Comparison of ENCODE assay signal across 10 cellular contexts in the genomic region with DNA sequence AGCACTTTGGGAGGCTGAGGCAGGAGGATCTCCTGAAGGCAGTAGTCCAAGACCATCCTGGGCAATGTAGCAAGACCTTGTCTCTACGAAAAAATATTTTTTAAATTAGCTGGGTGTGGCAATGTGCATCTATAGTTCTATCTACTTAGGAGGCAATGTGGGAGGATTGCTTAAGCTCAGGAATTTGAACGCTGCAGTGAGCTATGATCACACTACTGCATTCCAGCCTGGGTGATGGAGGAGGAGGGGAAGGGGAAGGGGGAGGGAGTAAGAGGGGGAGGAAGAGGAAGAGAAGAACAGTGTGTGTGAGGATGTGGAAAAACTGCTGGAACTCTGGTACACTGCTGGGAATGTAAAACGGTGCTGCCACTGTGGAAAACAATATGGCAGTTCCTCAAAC. TPM values are rescaled to one million over a fixed set of nuclear protein-coding genes. Genes with fewer than 3 reads are reported as not detected.
DNase-seq lines count a peak whose midpoint lies in the region; ATAC-seq and TF ChIP-seq lines count a peak whose summit lies in the region.
"Had no signal": no experiment of that assay in that cellular context is flagged by ENCODE, and none has a peak within 500 bp of the region (broad histone marks: within the 10 kb centered on the region; RNA-seq: fewer than 3 reads in every experiment).

No MANE protein-coding gene starts in this region.

- no peak overlapping the region for H2AFZ ChIP-seq in ACC112 (ENCODE audit: low read length, unreplicated experiment)

- H3K36me3 Mint-ChIP-seq in activated T-helper 17 cell treated with anti-CD3 and anti-CD28 coated beads, Interleukin-2, amount 50 U/mL, for 72 hours (ENCODE audit: low read depth) = peaks cover 16% of the 10 kb centered on the region

- intact Hi-C loops in esophagus muscularis mucosa (cut with DNase I) = no loop called here

- H3K27ac ChIP-seq in ACC112 (ENCODE audit: low read depth, low read length) = 0 out of 2 replicates have a peak overlapping the region, but pooled peaks have one; percentile 39
- H3K27ac ChIP-seq in esophagus muscularis mucosa (replicated peaks in 1 of 4) = peak overlapping the region; percentile 71 to 79 (median 76)
- H3K27ac ChIP-seq: dorsolateral prefrontal cortex had no signal

- 14% methylated on average over 3 of the region's 3 CpGs for WGBS in esophagus muscularis mucosa

- no peak for TF ChIP-seq EP300 in esophagus muscularis mucosa (IDR thresholded peaks at IDR 0.05)

- H3K27me3 ChIP-seq in ACC112 (ENCODE audit: insufficient read depth, low read length) (no peaks in the 10 kb centered on the region), esophagus muscularis mucosa (no peaks in the 10 kb centered on the region)
- H3K27me3 ChIP-seq: dorsolateral prefrontal cortex had no signal

- H3K4me3 ChIP-seq in ACC112 (ENCODE audit: low read depth, low read length) = no peak overlapping the region
- H3K4me3 ChIP-seq in esophagus muscularis mucosa = no peak overlapping the region
- H3K4me3 ChIP-seq: dorsolateral prefrontal cortex had no signal

- peaks cover 17% of the 10 kb centered on the region for H3K4me1 ChIP-seq in ACC112 (ENCODE audit: control insufficient read depth, insufficient read depth, low read length, unreplicated experiment)
- H3K4me1 ChIP-seq in esophagus muscularis mucosa = peaks cover 0 to 63% (median 57%) of the 10 kb centered on the region in 4 donors

- H3K79me2 ChIP-seq in ACC112 (ENCODE audit: control insufficient read depth, insufficient read depth, low read length, unreplicated experiment) = no peaks in the 10 kb centered on the region

- DNase-seq in HuH-7 (ENCODE audit: low spot score) (peak; percentile 52), esophagus muscularis mucosa (ENCODE audit: extremely low spot score) (no peak), myocyte (ENCODE audit: low read depth) (peak; percentile 22), amniotic stem cell (lab: John Stamatoyannopoulos, UW) (no peak)
- DNase-seq: dorsolateral prefrontal cortex, RPMI8226 had no signal

- no peak overlapping the region for H3K27ac Mint-ChIP-seq in activated T-helper 17 cell treated with anti-CD3 and anti-CD28 coated beads, Interleukin-2, amount 50 U/mL, for 72 hours

- no peak for TF ChIP-seq POLR2A in esophagus muscularis mucosa (IDR thresholded peaks at IDR 0.05; ENCODE audit: low read depth)

- H3K36me3 ChIP-seq in ACC112 (ENCODE audit: insufficient read depth, low read length) (no peaks in the 10 kb centered on the region), esophagus muscularis mucosa (peaks cover 14 to 28% (median 21%) of the 10 kb centered on the region in 4 donors)

- no peaks in the 10 kb centered on the region for H3K9me3 Mint-ChIP-seq in activated T-helper 17 cell treated with anti-CD3 and anti-CD28 coated beads, Interleukin-2, amount 50 U/mL, for 72 hours

- peaks cover 7% of the 10 kb centered on the region for H3K4me1 Mint-ChIP-seq in activated T-helper 17 cell treated with anti-CD3 and anti-CD28 coated beads, Interleukin-2, amount 50 U/mL, for 72 hours

- no peaks in the 10 kb centered on the region for H3K27me3 Mint-ChIP-seq in activated T-helper 17 cell treated with anti-CD3 and anti-CD28 coated beads, Interleukin-2, amount 50 U/mL, for 72 hours

- no peaks in the 10 kb centered on the region for H3K9me3 ChIP-seq in esophagus muscularis mucosa

- no peak for TF ChIP-seq CTCF in esophagus muscularis mucosa (IDR thresholded peaks at IDR 0.05)

- H3K4me3 Mint-ChIP-seq in activated T-helper 17 cell treated with anti-CD3 and anti-CD28 coated beads, Interleukin-2, amount 50 U/mL, for 72 hours = no peak overlapping the region

- ATAC-seq in activated T-helper 17 cell treated with anti-CD3 and anti-CD28 coated beads, Interleukin-2, amount 50 U/mL, for 72 hours (replicated peaks) = no peak
- ATAC-seq in HG03520 (IDR thresholded peaks at IDR 0.05; ENCODE audit: unreplicated experiment) (no peak), GM19467 (IDR thresholded peaks at IDR 0.05; ENCODE audit: unreplicated experiment) (no peak)

RNA-seq across cellular contexts. Expression of a gene that starts 9.2 kb away (rescaled TPM):
- total RNA-seq in esophagus muscularis mucosa (10 to 100 TPM; 39.9 to 73.3 (median 51.4) TPM), myocyte (4.9 and 7.6 TPM in 2 replicates)
- polyA plus RNA-seq in myocyte (2012) = 61.9 TPM
- total RNA-seq in activated T-helper 17 cell treated with anti-CD3 and anti-CD28 coated beads, Interleukin-2, amount 50 U/mL, for 72 hours = 1 to 10 TPM in 1 of 2 donors, under 1 TPM in 1; 0.89 to 7.1 TPM

RNA-seq across cellular contexts. Expression of a gene that starts 12.3 kb away (rescaled TPM):
- total RNA-seq in esophagus muscularis mucosa (10 to 100 TPM in 2 of 4 donors, 1 to 10 TPM in 2; 6.3 to 21.3 (median 12.1) TPM), myocyte (14.4 and 16.0 TPM in 2 replicates)
- 14.1 TPM for polyA plus RNA-seq in myocyte (2012)
- total RNA-seq in activated T-helper 17 cell treated with anti-CD3 and anti-CD28 coated beads, Interleukin-2, amount 50 U/mL, for 72 hours = 1 to 10 TPM; 2.3 to 7.9 TPM

RNA-seq across cellular contexts. Expression of a gene that starts 12.9 kb away (rescaled TPM):
- total RNA-seq in esophagus muscularis mucosa (under 1 TPM in 3 of 4 donors, not detected in 1; 0.26 to 0.52 (median 0.50) TPM), myocyte (1.6 and 5.3 TPM in 2 replicates)
- polyA plus RNA-seq in myocyte (2012) = 0.84 TPM
- total RNA-seq in activated T-helper 17 cell treated with anti-CD3 and anti-CD28 coated beads, Interleukin-2, amount 50 U/mL, for 72 hours = 10 to 100 TPM; 19.3 to 33.2 TPM

RNA-seq across cellular contexts. Expression of a gene that starts 27.8 kb away (rescaled TPM):
- total RNA-seq in esophagus muscularis mucosa = 10 to 100 TPM; 27.0 to 43.6 (median 35.5) TPM
- total RNA-seq in myocyte = 18.2 and 33.9 TPM in 2 replicates
- polyA plus RNA-seq in myocyte (2012) = 29.9 TPM
- total RNA-seq in activated T-helper 17 cell treated with anti-CD3 and anti-CD28 coated beads, Interleukin-2, amount 50 U/mL, for 72 hours = 10 to 100 TPM; 39.1 to 69.6 TPM

RNA-seq across cellular contexts. Expression of a gene that starts 33.2 kb away (rescaled TPM):
- total RNA-seq in esophagus muscularis mucosa (1 to 10 TPM in 1 of 4 donors, not detected in 3; 1.3 TPM), myocyte (not detected in 2 replicates)
- polyA plus RNA-seq in myocyte (2012) = 0.39 TPM
- total RNA-seq in activated T-helper 17 cell treated with anti-CD3 and anti-CD28 coated beads, Interleukin-2, amount 50 U/mL, for 72 hours = 1 to 10 TPM; 1.5 to 3.9 TPM

Comparison
In these comparisons a context has a peak if more than half of its experiments do, and no peak if none do; other contexts are left out.
1. DNase-seq: peak in HuH-7 (single experiment) and myocyte (single experiment); none in esophagus muscularis mucosa (single experiment) and amniotic stem cell (single experiment).